Comparison of ENCODE assay signal across 27 cellular contexts in the genomic region with DNA sequence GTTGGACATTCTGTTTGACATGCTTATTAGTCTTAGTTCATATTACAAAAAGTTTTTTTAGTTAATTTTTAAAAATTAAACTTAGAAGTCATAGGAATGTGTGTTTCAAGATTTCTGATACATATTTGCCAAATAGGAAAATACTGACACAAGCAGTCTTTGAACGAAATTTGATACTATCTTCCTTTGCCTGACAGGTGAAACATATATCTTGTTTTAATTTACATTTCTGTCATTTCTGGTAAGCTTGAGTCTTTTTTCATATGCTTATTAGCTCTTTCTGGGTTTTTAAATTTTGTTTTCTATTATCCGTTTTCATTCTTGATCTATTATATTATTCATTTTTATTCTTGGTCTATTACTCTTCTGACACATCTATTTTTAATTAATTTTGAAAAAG.
"Had no signal": no experiment of that assay in that cellular context is flagged by ENCODE, and none has a peak within 500 bp of the region (broad histone marks: within the 10 kb centered on the region; RNA-seq: fewer than 3 reads in every experiment).

No MANE protein-coding gene starts in this region.

- H3K27me3 Mint-ChIP-seq: dendritic cell treated with granulocyte-macrophage colony-stimulating factor and Interleukin-4, amounts not matched to agents 40 ng/mL and 50 ng/mL, for 4 days; naive thymus-derived CD4-positive, alpha-beta T cell; stimulated activated memory B cell treated with anti-CD40 and anti-IgM and Interleukin-4, amounts not matched to agents 10 μg/mL and 1 μg/mL and 100 μg/mL, for 72 hours had no signal

- H3K36me3 Mint-ChIP-seq: stimulated activated memory B cell treated with anti-CD40 and anti-IgM and Interleukin-4, amounts not matched to agents 10 μg/mL and 1 μg/mL and 100 μg/mL, for 72 hours had no signal

- H2AFZ ChIP-seq: neural progenitor cell, parathyroid adenoma had no signal

- H3K27me3 ChIP-seq: colonic mucosa, esophagus muscularis mucosa, foreskin keratinocyte, heart right ventricle, left lung, neural progenitor cell, right atrium auricular region, spleen, transverse colon, upper lobe of right lung, uterus had no signal

- H3K4me3 ChIP-seq: colonic mucosa, esophagus muscularis mucosa, heart right ventricle, left lung, neural progenitor cell, prostate gland, right atrium auricular region, spleen, transverse colon, upper lobe of right lung, uterus had no signal

- DNase-seq: colonic mucosa; effector CD8-positive, alpha-beta T cell; endodermal cell; foreskin keratinocyte; glutamatergic neuron; heart right ventricle; hippocampal formation; left cardiac atrium; left lung; mesenchymal stem cell; midbrain; naive thymus-derived CD4-positive, alpha-beta T cell; spleen; stimulated activated CD4-positive, alpha-beta T cell treated with anti-CD3 and anti-CD28 coated beads, Interleukin-4, amount 100 ng/mL, for 4 hours; stimulated activated naive CD8-positive, alpha-beta T cell treated with anti-CD3 and anti-CD28 coated beads, Interleukin-15, Interleukin-2, amounts not matched to agents 100 U/mL and 50 U/mL, for 24 hours; transverse colon; upper lobe of right lung; uterus had no signal

- ATAC-seq: foreskin keratinocyte; heart right ventricle; left cardiac atrium; left lung; naive thymus-derived CD4-positive, alpha-beta T cell; sciatic nerve; stimulated activated memory B cell treated with anti-CD40 and anti-IgM and Interleukin-4, amounts not matched to agents 10 μg/mL and 1 μg/mL and 100 μg/mL, for 72 hours; stimulated activated naive CD8-positive, alpha-beta T cell treated with anti-CD3 and anti-CD28 coated beads, Interleukin-15, Interleukin-2, amounts not matched to agents 100 U/mL and 50 U/mL, for 24 hours; upper lobe of right lung had no signal

- H3K9ac ChIP-seq: neural progenitor cell, parathyroid adenoma had no signal

- H3K4me1 ChIP-seq: colonic mucosa, foreskin keratinocyte, prostate gland, upper lobe of right lung had no signal

- H3K4me3 Mint-ChIP-seq: dendritic cell treated with granulocyte-macrophage colony-stimulating factor and Interleukin-4, amounts not matched to agents 40 ng/mL and 50 ng/mL, for 4 days; endodermal cell; naive thymus-derived CD4-positive, alpha-beta T cell; nephron; neural progenitor cell; stimulated activated memory B cell treated with anti-CD40 and anti-IgM and Interleukin-4, amounts not matched to agents 10 μg/mL and 1 μg/mL and 100 μg/mL, for 72 hours had no signal

- H3K27ac ChIP-seq: colonic mucosa, esophagus muscularis mucosa, foreskin keratinocyte, left lung, parathyroid adenoma, prostate gland, right atrium auricular region, spleen, transverse colon, upper lobe of right lung had no signal

- H3K9me3 Mint-ChIP-seq: dendritic cell treated with granulocyte-macrophage colony-stimulating factor and Interleukin-4, amounts not matched to agents 40 ng/mL and 50 ng/mL, for 4 days; endodermal cell; naive thymus-derived CD4-positive, alpha-beta T cell; nephron; stimulated activated memory B cell treated with anti-CD40 and anti-IgM and Interleukin-4, amounts not matched to agents 10 μg/mL and 1 μg/mL and 100 μg/mL, for 72 hours had no signal

- H3K27ac Mint-ChIP-seq: dendritic cell treated with granulocyte-macrophage colony-stimulating factor and Interleukin-4, amounts not matched to agents 40 ng/mL and 50 ng/mL, for 4 days; endodermal cell; naive thymus-derived CD4-positive, alpha-beta T cell; nephron; neural progenitor cell; stimulated activated memory B cell treated with anti-CD40 and anti-IgM and Interleukin-4, amounts not matched to agents 10 μg/mL and 1 μg/mL and 100 μg/mL, for 72 hours had no signal

- H3K36me3 ChIP-seq: colonic mucosa, esophagus muscularis mucosa, left lung, neural progenitor cell, prostate gland, right atrium auricular region, spleen, transverse colon, upper lobe of right lung, uterus had no signal

- H3K9me3 ChIP-seq: colonic mucosa, esophagus muscularis mucosa, heart right ventricle, left lung, prostate gland, right atrium auricular region, spleen, transverse colon, upper lobe of right lung, uterus had no signal
